Comparison of ENCODE assay signal across 9 cellular contexts in the genomic region with DNA sequence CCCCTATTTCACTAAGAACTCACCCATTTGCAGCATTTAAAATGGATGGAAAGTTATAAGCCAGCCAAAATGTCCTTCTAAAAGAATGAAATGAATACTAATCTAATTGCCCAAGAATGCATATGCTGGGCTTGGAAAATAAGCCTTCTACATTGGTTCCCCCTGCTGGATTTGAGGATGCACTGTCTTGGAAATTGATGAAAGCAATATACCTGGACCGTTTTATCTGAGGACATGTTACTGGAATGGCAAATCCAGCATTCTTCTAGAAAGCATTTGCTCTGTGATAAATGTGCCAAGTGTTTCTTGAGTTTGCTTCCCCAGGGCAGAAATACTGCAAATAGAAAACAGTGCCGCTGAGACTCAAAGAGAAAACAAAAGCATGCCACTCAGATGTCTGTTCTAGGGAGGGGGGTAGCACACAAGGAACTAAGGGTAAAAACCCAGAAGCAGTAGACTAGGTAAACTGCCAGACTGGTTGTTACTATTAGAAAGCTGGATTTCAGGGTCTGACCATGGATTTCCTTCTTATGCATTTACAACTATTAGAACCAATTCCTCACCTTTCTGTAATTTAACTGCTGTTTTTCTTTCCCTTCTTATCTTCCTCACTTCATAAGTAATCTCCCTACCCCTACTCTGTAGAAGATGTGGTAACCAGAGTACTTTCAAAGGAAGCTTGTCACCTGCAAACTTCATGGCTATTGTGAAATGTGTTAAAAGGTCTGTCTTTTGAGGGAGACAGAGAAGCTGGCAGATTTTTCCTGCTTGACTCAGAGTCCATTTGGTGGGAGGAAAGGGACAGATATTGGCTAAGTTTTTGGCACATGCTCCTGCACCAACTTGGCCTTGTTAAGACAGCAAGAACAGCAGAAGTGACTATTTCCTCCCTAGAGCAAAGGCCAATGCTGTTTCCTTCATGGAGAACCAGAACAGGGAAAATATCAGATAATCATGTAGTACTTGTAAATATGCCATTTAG.
DNase-seq lines count a peak whose midpoint lies in the region; ATAC-seq, FAIRE-seq and TF ChIP-seq lines count a peak whose summit lies in the region.
"Had no signal": no experiment of that assay in that cellular context is flagged by ENCODE, and none has a peak within 500 bp of the region (broad histone marks: within the 10 kb centered on the region; RNA-seq: fewer than 3 reads in every experiment).

No MANE protein-coding gene starts in this region.

- no peak overlapping the region for H3K4me3 Mint-ChIP-seq in nephron progenitor cell

- H3K27me3 Mint-ChIP-seq in nephron progenitor cell (ENCODE audit: low read depth, poor library complexity) = peaks cover 7% of the 10 kb centered on the region

- no peak overlapping the region for H3K4me3 ChIP-seq in choroid plexus epithelial cell (ENCODE audit: low read depth, low read length)

- peaks cover 6% of the 10 kb centered on the region for H3K9me3 Mint-ChIP-seq in nephron progenitor cell

- no peak overlapping the region for H3K27ac Mint-ChIP-seq in nephron progenitor cell

- H3K4me1 Mint-ChIP-seq in nephron progenitor cell = no peaks in the 10 kb centered on the region

- DNase-seq in GM19239 (ENCODE audit: insufficient read length, low spot score) (no peak), NCI-H345 (lab: John Stamatoyannopoulos, UW) (peak; percentile 49), choroid plexus epithelial cell (ENCODE audit: low read depth) (peak; percentile 72), nephron progenitor cell (peak; percentile 7), GDM1 (lab: John Stamatoyannopoulos, UW) (no peak), SKM-1 treated with dmso at 0.1 percent for 144 hours (lab: John Stamatoyannopoulos, UW; ENCODE audit: unreplicated experiment) (no peak)

- no peaks in the 10 kb centered on the region for H3K36me3 Mint-ChIP-seq in nephron progenitor cell (ENCODE audit: low read depth)

- TF ChIP-seq CTCF in choroid plexus epithelial cell (conservative IDR thresholded peaks at IDR 0.05; ENCODE audit: low read depth, low read length) (peak; percentile 72), nephron progenitor cell (IDR thresholded peaks at IDR 0.05) (peak; percentile 56)

- peak; percentile 56 for FAIRE-seq in GM19239 (lab: Jason Lieb, UNC)
- FAIRE-seq: TTC549 had no signal

- ATAC-seq in HG02938 (IDR thresholded peaks at IDR 0.05; ENCODE audit: unreplicated experiment) (no peak), GM18502 (IDR thresholded peaks at IDR 0.05; ENCODE audit: poor library complexity, unreplicated experiment) (no peak)

Comparison
In these comparisons a context has a peak if more than half of its experiments do, and no peak if none do; other contexts are left out.
1. DNase-seq: peak in NCI-H345 (single experiment), choroid plexus epithelial cell (single experiment) and nephron progenitor cell (single experiment); none in GM19239 (single experiment), GDM1 (single experiment) and SKM-1 treated with dmso at 0.1 percent for 144 hours (single experiment).